35 cellular contexts compared by ENCODE assay signal in the genomic region with DNA sequence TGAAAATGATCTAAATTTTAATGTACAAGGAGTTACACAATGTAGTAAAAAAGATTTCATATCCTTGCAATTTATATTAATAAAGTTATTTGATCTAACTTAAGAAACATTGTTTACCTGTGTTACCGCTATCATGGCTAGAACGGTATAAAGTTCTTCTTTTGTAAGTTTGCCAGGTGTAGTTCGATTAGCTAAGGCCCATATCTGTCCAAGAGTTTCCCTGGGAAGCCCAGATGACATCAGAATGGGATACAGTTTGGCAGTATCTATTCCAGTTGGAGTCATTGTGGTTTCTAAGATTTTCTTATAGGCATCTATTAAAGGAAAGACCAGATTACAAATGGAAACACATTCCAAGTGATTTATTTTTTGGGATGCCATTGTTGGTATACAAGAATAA.
"Had no signal": no experiment of that assay in that cellular context is flagged by ENCODE, and none has a peak within 500 bp of the region (broad histone marks: within the 10 kb centered on the region; RNA-seq: fewer than 3 reads in every experiment).

No MANE protein-coding gene starts in this region.

- H3K9me3 Mint-ChIP-seq: activated CD4-positive, alpha-beta T cell treated with anti-CD3 and anti-CD28 coated beads, Interleukin-2, amount 10 ng/mL, durations not matched to agents 24 days and 14 days; activated naive CD4-positive, alpha-beta T cell treated with anti-CD3 and anti-CD28 coated beads, Interleukin-2, amount 50 U/mL, for 24 hours; activated T-helper 1 cell treated with anti-CD3 and anti-CD28 coated beads, Interleukin-12 subunit alpha, Interleukin-12 subunit beta, Interleukin-2, Interleukin-4 antibody, amounts not matched to agents 30 ng/mL and 10 ng/mL and 1 ng/mL, durations not matched to agents 14 hours and 24 hours and 36 hours; activated T-helper 2 cell treated with anti-CD3 and anti-CD28 coated beads, Interferon-gamma antibody, Interleukin-2, Interleukin-4, amounts not matched to agents 10 μg/mL and 5 μg/mL and 100 μg/mL, durations not matched to agents 14 hours and 24 hours and 36 hours; dendritic cell treated with granulocyte-macrophage colony-stimulating factor and Interleukin-4, amounts not matched to agents 40 ng/mL and 50 ng/mL, for 4 days had no signal

- ATAC-seq: activated CD4-positive, alpha-beta T cell treated with anti-CD3 and anti-CD28 coated beads for 36 hours; activated CD8-positive, alpha-beta memory T cell treated with anti-CD3 and anti-CD28 coated beads, Interleukin-2, amount 10 ng/mL, durations not matched to agents 7 days and 5 days; activated CD8-positive, alpha-beta T cell treated with anti-CD3 and anti-CD28 coated beads, Interleukin-2, amount 10 ng/mL, durations not matched to agents 7 days and 5 days; activated naive CD8-positive, alpha-beta T cell treated with anti-CD3 and anti-CD28 coated beads, Interleukin-2, amount 50 U/mL, for 24 hours; esophagus mucosa; gastroesophageal sphincter; heart right ventricle had no signal

- H3K27ac ChIP-seq: adrenal gland, breast epithelium, cardiac muscle cell, colonic mucosa, dorsolateral prefrontal cortex, gastroesophageal sphincter, heart right ventricle had no signal

- H3K4me3 Mint-ChIP-seq: activated CD4-positive, alpha-beta memory T cell treated with anti-CD3 and anti-CD28 coated beads for 36 hours; activated CD4-positive, alpha-beta T cell treated with anti-CD3 and anti-CD28 coated beads for 36 hours; activated CD4-positive, alpha-beta T cell treated with anti-CD3 and anti-CD28 coated beads, Interleukin-2, amount 10 ng/mL, durations not matched to agents 24 days and 14 days; activated CD8-positive, alpha-beta memory T cell treated with anti-CD3 and anti-CD28 coated beads, Interleukin-2, amount 10 ng/mL, durations not matched to agents 7 days and 5 days; activated CD8-positive, alpha-beta T cell treated with anti-CD3 and anti-CD28 coated beads, Interleukin-2, amount 10 ng/mL, durations not matched to agents 7 days and 5 days; activated naive CD4-positive, alpha-beta T cell treated with anti-CD3 and anti-CD28 coated beads for 36 hours; activated naive CD4-positive, alpha-beta T cell treated with anti-CD3 and anti-CD28 coated beads, Interleukin-2, amount 50 U/mL, for 24 hours; activated naive CD8-positive, alpha-beta T cell treated with anti-CD3 and anti-CD28 coated beads for 36 hours; activated naive CD8-positive, alpha-beta T cell treated with anti-CD3 and anti-CD28 coated beads, Interleukin-2, amount 50 U/mL, for 24 hours; activated T-helper 1 cell treated with anti-CD3 and anti-CD28 coated beads, Interleukin-12 subunit alpha, Interleukin-12 subunit beta, Interleukin-2, Interleukin-4 antibody, amounts not matched to agents 30 ng/mL and 10 ng/mL and 1 ng/mL, durations not matched to agents 14 hours and 24 hours and 36 hours; brain; dendritic cell treated with granulocyte-macrophage colony-stimulating factor and Interleukin-4, amounts not matched to agents 40 ng/mL and 50 ng/mL, for 4 days; endodermal cell had no signal

- H3K27me3 ChIP-seq: adrenal gland, breast epithelium, cardiac muscle cell, colonic mucosa, dorsolateral prefrontal cortex, gastroesophageal sphincter, heart right ventricle had no signal

- H3K9me3 ChIP-seq: adrenal gland, colonic mucosa, gastroesophageal sphincter had no signal

- H3K4me3 ChIP-seq: adrenal gland, breast epithelium, cardiac muscle cell, colonic mucosa, dorsolateral prefrontal cortex, gastroesophageal sphincter, heart right ventricle had no signal

- H3K4me1 ChIP-seq: adrenal gland, breast epithelium, colonic mucosa, gastroesophageal sphincter, heart right ventricle had no signal

- H3K4me1 Mint-ChIP-seq: activated CD8-positive, alpha-beta memory T cell treated with anti-CD3 and anti-CD28 coated beads, Interleukin-2, amount 10 ng/mL, durations not matched to agents 7 days and 5 days; activated naive CD8-positive, alpha-beta T cell treated with anti-CD3 and anti-CD28 coated beads, Interleukin-2, amount 50 U/mL, for 24 hours; brain; endodermal cell had no signal

- H3K27ac Mint-ChIP-seq: activated CD4-positive, alpha-beta memory T cell treated with anti-CD3 and anti-CD28 coated beads for 36 hours; activated CD4-positive, alpha-beta T cell treated with anti-CD3 and anti-CD28 coated beads, Interleukin-2, amount 10 ng/mL, durations not matched to agents 24 days and 14 days; activated CD8-positive, alpha-beta memory T cell treated with anti-CD3 and anti-CD28 coated beads, Interleukin-2, amount 10 ng/mL, durations not matched to agents 7 days and 5 days; activated CD8-positive, alpha-beta T cell treated with anti-CD3 and anti-CD28 coated beads, Interleukin-2, amount 10 ng/mL, durations not matched to agents 7 days and 5 days; activated naive CD4-positive, alpha-beta T cell treated with anti-CD3 and anti-CD28 coated beads for 36 hours; activated naive CD8-positive, alpha-beta T cell treated with anti-CD3 and anti-CD28 coated beads, Interleukin-2, amount 50 U/mL, for 24 hours; activated T-helper 1 cell treated with anti-CD3 and anti-CD28 coated beads, Interleukin-12 subunit alpha, Interleukin-12 subunit beta, Interleukin-2, Interleukin-4 antibody, amounts not matched to agents 30 ng/mL and 10 ng/mL and 1 ng/mL, durations not matched to agents 14 hours and 24 hours and 36 hours; activated T-helper 2 cell treated with anti-CD3 and anti-CD28 coated beads, Interferon-gamma antibody, Interleukin-2, Interleukin-4, amounts not matched to agents 10 μg/mL and 5 μg/mL and 100 μg/mL, durations not matched to agents 14 hours and 24 hours and 36 hours; brain; dendritic cell treated with granulocyte-macrophage colony-stimulating factor and Interleukin-4, amounts not matched to agents 40 ng/mL and 50 ng/mL, for 4 days; endodermal cell had no signal

- DNase-seq: activated CD4-positive, alpha-beta memory T cell treated with anti-CD3 and anti-CD28 coated beads for 36 hours; activated CD4-positive, alpha-beta T cell treated with anti-CD3 and anti-CD28 coated beads for 36 hours; activated CD4-positive, alpha-beta T cell treated with anti-CD3 and anti-CD28 coated beads, Interleukin-2, amount 10 ng/mL, durations not matched to agents 24 days and 14 days; activated CD4-positive, CD25-positive, alpha-beta regulatory T cell; activated CD4-positive, CD25-positive, alpha-beta regulatory T cell treated with anti-CD3 and anti-CD28 coated beads, Interleukin-2, amount 50 U/mL, for 72 hours; activated CD8-positive, alpha-beta memory T cell treated with anti-CD3 and anti-CD28 coated beads, Interleukin-2, amount 10 ng/mL, durations not matched to agents 7 days and 5 days; activated CD8-positive, alpha-beta memory T cell treated with anti-CD3 and anti-CD28 coated beads, Interleukin-2, amount 50 U/mL, for 4 hours; activated CD8-positive, alpha-beta T cell treated with anti-CD3 and anti-CD28 coated beads, Interleukin-2, amount 10 ng/mL, durations not matched to agents 7 days and 5 days; activated effector memory CD4-positive, alpha-beta T cell treated with anti-CD3 and anti-CD28 coated beads, Interleukin-2, amount 50 U/mL, for 16 hours; activated naive CD4-positive, alpha-beta T cell treated with anti-CD3 and anti-CD28 coated beads for 36 hours; activated naive CD8-positive, alpha-beta T cell treated with anti-CD3 and anti-CD28 coated beads for 36 hours; activated naive CD8-positive, alpha-beta T cell treated with anti-CD3 and anti-CD28 coated beads, Interleukin-2, amount 50 U/mL, for 24 hours; activated T-cell treated with anti-CD3 and anti-CD28 coated beads, Interleukin-2, amount 50 U/mL, for 1 hour; activated T-cell treated with anti-CD3 and anti-CD28 coated beads, Interleukin-2, amount 50 U/mL, for 48 hours; adrenal gland; amygdala; aorta; central memory CD4-positive, alpha-beta T cell; cerebellar nuclear complex; colonic mucosa; dorsolateral prefrontal cortex; effector memory CD4-positive, alpha-beta T cell; endodermal cell; foreskin melanocyte; heart right ventricle; T-helper 2 cell had no signal

- H3K27me3 Mint-ChIP-seq: activated CD4-positive, alpha-beta memory T cell treated with anti-CD3 and anti-CD28 coated beads for 36 hours; activated CD4-positive, alpha-beta T cell treated with anti-CD3 and anti-CD28 coated beads for 36 hours; activated CD4-positive, alpha-beta T cell treated with anti-CD3 and anti-CD28 coated beads, Interleukin-2, amount 10 ng/mL, durations not matched to agents 24 days and 14 days; activated CD8-positive, alpha-beta memory T cell treated with anti-CD3 and anti-CD28 coated beads, Interleukin-2, amount 10 ng/mL, durations not matched to agents 7 days and 5 days; activated naive CD4-positive, alpha-beta T cell treated with anti-CD3 and anti-CD28 coated beads, Interleukin-2, amount 50 U/mL, for 24 hours; activated naive CD8-positive, alpha-beta T cell treated with anti-CD3 and anti-CD28 coated beads for 36 hours; activated naive CD8-positive, alpha-beta T cell treated with anti-CD3 and anti-CD28 coated beads, Interleukin-2, amount 50 U/mL, for 24 hours; brain; dendritic cell treated with granulocyte-macrophage colony-stimulating factor and Interleukin-4, amounts not matched to agents 40 ng/mL and 50 ng/mL, for 4 days had no signal
